ENCODE assay signal across 2 cellular contexts in the genomic region with DNA sequence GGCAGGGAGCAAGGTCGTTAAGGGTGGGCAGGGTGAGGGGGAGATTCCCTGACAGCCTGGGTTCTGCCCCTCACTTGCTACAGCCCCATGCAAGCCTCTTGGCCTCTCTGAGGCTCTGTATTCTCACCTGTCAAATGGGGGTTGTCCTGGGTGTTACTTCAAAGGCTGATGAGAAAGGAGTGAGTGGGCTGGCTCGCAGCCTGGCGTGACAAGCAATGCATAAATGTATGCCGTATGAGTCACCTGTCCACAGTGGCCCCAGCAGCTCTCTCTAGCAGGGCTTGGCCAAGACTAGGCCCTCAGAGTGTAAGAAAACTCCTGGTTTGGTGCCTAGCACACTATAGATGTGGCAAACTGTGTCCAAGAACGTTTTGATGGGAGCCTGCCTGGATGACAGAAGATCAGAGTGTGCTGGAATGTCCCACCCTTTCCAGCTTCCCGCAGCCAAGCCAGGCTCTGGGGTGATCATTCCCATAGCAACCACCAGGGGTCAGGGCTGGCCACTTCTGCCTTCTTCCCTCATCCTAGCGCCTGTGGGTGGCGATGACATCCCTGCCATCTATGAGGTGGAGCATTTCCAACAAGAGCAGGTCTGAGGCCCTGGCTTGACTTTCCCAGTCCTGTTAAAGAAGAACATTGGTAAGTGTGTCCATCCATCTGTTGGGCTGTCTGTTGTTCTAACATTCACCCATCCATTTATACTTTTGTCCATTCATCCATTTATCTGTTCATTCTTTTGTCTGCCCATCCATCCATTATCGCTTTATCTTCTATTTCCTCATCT.
A peak's percentile ranks its signal among the peaks of the same experiment; 100 is the strongest.
TF ChIP-seq lines count a peak whose summit lies in the region.

No MANE protein-coding gene starts in this region.

TF ChIP-seq in GM23338, 12 proteins besides CTCF, POLR2A, EP300 and RAD21:
- TF ChIP-seq, protein P1, sequence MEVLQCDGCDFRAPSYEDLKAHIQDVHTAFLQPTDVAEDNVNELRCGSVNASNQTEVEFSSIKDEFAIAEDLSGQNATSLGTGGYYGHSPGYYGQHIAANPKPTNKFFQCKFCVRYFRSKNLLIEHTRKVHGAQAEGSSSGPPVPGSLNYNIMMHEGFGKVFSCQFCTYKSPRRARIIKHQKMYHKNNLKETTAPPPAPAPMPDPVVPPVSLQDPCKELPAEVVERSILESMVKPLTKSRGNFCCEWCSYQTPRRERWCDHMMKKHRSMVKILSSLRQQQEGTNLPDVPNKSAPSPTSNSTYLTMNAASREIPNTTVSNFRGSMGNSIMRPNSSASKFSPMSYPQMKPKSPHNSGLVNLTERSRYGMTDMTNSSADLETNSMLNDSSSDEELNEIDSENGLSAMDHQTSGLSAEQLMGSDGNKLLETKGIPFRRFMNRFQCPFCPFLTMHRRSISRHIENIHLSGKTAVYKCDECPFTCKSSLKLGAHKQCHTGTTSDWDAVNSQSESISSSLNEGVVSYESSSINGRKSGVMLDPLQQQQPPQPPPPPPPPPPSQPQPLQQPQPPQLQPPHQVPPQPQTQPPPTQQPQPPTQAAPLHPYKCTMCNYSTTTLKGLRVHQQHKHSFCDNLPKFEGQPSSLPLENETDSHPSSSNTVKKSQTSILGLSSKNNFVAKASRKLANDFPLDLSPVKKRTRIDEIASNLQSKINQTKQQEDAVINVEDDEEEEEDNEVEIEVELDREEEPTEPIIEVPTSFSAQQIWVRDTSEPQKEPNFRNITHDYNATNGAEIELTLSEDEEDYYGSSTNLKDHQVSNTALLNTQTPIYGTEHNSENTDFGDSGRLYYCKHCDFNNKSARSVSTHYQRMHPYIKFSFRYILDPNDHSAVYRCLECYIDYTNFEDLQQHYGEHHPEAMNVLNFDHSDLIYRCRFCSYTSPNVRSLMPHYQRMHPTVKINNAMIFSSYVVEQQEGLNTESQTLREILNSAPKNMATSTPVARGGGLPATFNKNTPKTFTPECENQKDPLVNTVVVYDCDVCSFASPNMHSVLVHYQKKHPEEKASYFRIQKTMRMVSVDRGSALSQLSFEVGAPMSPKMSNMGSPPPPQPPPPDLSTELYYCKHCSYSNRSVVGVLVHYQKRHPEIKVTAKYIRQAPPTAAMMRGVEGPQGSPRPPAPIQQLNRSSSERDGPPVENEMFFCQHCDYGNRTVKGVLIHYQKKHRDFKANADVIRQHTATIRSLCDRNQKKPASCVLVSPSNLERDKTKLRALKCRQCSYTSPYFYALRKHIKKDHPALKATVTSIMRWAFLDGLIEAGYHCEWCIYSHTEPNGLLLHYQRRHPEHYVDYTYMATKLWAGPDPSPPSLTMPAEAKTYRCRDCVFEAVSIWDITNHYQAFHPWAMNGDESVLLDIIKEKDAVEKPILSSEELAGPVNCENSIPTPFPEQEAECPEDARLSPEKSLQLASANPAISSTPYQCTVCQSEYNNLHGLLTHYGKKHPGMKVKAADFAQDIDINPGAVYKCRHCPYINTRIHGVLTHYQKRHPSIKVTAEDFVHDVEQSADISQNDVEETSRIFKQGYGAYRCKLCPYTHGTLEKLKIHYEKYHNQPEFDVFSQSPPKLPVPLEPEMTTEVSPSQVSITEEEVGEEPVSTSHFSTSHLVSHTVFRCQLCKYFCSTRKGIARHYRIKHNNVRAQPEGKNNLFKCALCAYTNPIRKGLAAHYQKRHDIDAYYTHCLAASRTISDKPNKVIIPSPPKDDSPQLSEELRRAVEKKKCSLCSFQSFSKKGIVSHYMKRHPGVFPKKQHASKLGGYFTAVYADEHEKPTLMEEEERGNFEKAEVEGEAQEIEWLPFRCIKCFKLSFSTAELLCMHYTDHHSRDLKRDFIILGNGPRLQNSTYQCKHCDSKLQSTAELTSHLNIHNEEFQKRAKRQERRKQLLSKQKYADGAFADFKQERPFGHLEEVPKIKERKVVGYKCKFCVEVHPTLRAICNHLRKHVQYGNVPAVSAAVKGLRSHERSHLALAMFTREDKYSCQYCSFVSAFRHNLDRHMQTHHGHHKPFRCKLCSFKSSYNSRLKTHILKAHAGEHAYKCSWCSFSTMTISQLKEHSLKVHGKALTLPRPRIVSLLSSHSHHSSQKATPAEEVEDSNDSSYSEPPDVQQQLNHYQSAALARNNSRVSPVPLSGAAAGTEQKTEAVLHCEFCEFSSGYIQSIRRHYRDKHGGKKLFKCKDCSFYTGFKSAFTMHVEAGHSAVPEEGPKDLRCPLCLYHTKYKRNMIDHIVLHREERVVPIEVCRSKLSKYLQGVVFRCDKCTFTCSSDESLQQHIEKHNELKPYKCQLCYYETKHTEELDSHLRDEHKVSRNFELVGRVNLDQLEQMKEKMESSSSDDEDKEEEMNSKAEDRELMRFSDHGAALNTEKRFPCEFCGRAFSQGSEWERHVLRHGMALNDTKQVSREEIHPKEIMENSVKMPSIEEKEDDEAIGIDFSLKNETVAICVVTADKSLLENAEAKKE (CRISPR knock-in tag; IDR thresholded peaks at IDR 0.05) = 0 out of 2 replicates have a peak, but pooled peaks have one; percentile 32
- TF ChIP-seq, protein P2, sequence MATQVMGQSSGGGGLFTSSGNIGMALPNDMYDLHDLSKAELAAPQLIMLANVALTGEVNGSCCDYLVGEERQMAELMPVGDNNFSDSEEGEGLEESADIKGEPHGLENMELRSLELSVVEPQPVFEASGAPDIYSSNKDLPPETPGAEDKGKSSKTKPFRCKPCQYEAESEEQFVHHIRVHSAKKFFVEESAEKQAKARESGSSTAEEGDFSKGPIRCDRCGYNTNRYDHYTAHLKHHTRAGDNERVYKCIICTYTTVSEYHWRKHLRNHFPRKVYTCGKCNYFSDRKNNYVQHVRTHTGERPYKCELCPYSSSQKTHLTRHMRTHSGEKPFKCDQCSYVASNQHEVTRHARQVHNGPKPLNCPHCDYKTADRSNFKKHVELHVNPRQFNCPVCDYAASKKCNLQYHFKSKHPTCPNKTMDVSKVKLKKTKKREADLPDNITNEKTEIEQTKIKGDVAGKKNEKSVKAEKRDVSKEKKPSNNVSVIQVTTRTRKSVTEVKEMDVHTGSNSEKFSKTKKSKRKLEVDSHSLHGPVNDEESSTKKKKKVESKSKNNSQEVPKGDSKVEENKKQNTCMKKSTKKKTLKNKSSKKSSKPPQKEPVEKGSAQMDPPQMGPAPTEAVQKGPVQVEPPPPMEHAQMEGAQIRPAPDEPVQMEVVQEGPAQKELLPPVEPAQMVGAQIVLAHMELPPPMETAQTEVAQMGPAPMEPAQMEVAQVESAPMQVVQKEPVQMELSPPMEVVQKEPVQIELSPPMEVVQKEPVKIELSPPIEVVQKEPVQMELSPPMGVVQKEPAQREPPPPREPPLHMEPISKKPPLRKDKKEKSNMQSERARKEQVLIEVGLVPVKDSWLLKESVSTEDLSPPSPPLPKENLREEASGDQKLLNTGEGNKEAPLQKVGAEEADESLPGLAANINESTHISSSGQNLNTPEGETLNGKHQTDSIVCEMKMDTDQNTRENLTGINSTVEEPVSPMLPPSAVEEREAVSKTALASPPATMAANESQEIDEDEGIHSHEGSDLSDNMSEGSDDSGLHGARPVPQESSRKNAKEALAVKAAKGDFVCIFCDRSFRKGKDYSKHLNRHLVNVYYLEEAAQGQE (IDR thresholded peaks at IDR 0.05; ENCODE audit: unreplicated experiment) = no peak

TF ChIP-seq in SK-N-SH, 30 proteins besides CTCF, POLR2A, EP300 and RAD21 (continued from another document):
- TF ChIP-seq, protein P2 (IDR thresholded peaks at IDR 0.05; ENCODE audit: low read depth, low read length) = no peak
- TF ChIP-seq NRF1 (IDR thresholded peaks at IDR 0.05; ENCODE audit: low read depth, low read length) (no peak), JUND (IDR thresholded peaks at IDR 0.05) (peak; percentile 67), FOSL2 (IDR thresholded peaks at IDR 0.05; ENCODE audit: borderline replicate concordance, low read depth) (peak; percentile 78; the same call in 1 of the 2 replicates), YY1 (IDR thresholded peaks at IDR 0.05; ENCODE audit: low read depth) (no peak), FOXJ3 (CRISPR knock-in tag; IDR thresholded peaks at IDR 0.05) (no peak), FOXM1 (IDR thresholded peaks at IDR 0.05; ENCODE audit: low read depth) (no peak), TEAD4 (IDR thresholded peaks at IDR 0.05; ENCODE audit: borderline replicate concordance, insufficient read depth) (no peak), SMC3 (IDR thresholded peaks at IDR 0.05; ENCODE audit: low read depth, low read length) (peak; percentile 88), NFIC (IDR thresholded peaks at IDR 0.05; ENCODE audit: borderline replicate concordance) (peak; percentile 72), MEF2A (IDR thresholded peaks at IDR 0.05; ENCODE audit: borderline replicate concordance, low read depth) (no peak), CHD2 (IDR thresholded peaks at IDR 0.05; ENCODE audit: low read length, partially characterized antibody) (peak; percentile 30), ELF1 (IDR thresholded peaks at IDR 0.05) (no peak), RFX5 (IDR thresholded peaks at IDR 0.05; ENCODE audit: low read length) (no peak), POLR2AphosphoS5 (IDR thresholded peaks at IDR 0.05; ENCODE audit: low read depth, low read length) (no peak), RXRA (IDR thresholded peaks at IDR 0.05; ENCODE audit: borderline replicate concordance, low read depth) (no peak), TCF12 (IDR thresholded peaks at IDR 0.05) (peak; percentile 44; the same call in 1 of the 2 replicates), TAF1 (IDR thresholded peaks at IDR 0.05; ENCODE audit: borderline replicate concordance, low read depth, low read length) (no peak), GATA2 (CRISPR knock-in tag; IDR thresholded peaks at IDR 0.05) (no peak)
- TF ChIP-seq, protein P3, sequence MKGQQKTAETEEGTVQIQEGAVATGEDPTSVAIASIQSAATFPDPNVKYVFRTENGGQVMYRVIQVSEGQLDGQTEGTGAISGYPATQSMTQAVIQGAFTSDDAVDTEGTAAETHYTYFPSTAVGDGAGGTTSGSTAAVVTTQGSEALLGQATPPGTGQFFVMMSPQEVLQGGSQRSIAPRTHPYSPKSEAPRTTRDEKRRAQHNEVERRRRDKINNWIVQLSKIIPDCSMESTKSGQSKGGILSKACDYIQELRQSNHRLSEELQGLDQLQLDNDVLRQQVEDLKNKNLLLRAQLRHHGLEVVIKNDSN (IDR thresholded peaks at IDR 0.05; ENCODE audit: borderline replicate concordance, low read depth) = no peak
- TF ChIP-seq, protein P4, sequence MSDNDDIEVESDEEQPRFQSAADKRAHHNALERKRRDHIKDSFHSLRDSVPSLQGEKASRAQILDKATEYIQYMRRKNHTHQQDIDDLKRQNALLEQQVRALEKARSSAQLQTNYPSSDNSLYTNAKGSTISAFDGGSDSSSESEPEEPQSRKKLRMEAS (IDR thresholded peaks at IDR 0.05; ENCODE audit: low read depth) = 0 out of 2 replicates have a peak, but pooled peaks have one; percentile 15
- TF ChIP-seq, protein P5, sequence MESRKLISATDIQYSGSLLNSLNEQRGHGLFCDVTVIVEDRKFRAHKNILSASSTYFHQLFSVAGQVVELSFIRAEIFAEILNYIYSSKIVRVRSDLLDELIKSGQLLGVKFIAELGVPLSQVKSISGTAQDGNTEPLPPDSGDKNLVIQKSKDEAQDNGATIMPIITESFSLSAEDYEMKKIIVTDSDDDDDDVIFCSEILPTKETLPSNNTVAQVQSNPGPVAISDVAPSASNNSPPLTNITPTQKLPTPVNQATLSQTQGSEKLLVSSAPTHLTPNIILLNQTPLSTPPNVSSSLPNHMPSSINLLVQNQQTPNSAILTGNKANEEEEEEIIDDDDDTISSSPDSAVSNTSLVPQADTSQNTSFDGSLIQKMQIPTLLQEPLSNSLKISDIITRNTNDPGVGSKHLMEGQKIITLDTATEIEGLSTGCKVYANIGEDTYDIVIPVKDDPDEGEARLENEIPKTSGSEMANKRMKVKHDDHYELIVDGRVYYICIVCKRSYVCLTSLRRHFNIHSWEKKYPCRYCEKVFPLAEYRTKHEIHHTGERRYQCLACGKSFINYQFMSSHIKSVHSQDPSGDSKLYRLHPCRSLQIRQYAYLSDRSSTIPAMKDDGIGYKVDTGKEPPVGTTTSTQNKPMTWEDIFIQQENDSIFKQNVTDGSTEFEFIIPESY (IDR thresholded peaks at IDR 0.05; ENCODE audit: borderline replicate concordance, low read depth) = no peak
- TF ChIP-seq, protein P6, sequence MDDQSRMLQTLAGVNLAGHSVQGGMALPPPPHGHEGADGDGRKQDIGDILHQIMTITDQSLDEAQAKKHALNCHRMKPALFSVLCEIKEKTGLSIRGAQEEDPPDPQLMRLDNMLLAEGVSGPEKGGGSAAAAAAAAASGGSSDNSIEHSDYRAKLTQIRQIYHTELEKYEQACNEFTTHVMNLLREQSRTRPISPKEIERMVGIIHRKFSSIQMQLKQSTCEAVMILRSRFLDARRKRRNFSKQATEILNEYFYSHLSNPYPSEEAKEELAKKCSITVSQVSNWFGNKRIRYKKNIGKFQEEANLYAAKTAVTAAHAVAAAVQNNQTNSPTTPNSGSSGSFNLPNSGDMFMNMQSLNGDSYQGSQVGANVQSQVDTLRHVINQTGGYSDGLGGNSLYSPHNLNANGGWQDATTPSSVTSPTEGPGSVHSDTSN (IDR thresholded peaks at IDR 0.05) = peak; percentile 63
- TF ChIP-seq, protein P7, sequence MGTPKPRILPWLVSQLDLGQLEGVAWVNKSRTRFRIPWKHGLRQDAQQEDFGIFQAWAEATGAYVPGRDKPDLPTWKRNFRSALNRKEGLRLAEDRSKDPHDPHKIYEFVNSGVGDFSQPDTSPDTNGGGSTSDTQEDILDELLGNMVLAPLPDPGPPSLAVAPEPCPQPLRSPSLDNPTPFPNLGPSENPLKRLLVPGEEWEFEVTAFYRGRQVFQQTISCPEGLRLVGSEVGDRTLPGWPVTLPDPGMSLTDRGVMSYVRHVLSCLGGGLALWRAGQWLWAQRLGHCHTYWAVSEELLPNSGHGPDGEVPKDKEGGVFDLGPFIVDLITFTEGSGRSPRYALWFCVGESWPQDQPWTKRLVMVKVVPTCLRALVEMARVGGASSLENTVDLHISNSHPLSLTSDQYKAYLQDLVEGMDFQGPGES (IDR thresholded peaks at IDR 0.05; ENCODE audit: low read depth, low read length) = no peak
- TF ChIP-seq, protein P8, sequence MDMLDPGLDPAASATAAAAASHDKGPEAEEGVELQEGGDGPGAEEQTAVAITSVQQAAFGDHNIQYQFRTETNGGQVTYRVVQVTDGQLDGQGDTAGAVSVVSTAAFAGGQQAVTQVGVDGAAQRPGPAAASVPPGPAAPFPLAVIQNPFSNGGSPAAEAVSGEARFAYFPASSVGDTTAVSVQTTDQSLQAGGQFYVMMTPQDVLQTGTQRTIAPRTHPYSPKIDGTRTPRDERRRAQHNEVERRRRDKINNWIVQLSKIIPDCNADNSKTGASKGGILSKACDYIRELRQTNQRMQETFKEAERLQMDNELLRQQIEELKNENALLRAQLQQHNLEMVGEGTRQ (IDR thresholded peaks at IDR 0.05; ENCODE audit: borderline replicate concordance, low read depth, low read length) = no peak
